8 cellular contexts compared by ENCODE assay signal in the genomic region with DNA sequence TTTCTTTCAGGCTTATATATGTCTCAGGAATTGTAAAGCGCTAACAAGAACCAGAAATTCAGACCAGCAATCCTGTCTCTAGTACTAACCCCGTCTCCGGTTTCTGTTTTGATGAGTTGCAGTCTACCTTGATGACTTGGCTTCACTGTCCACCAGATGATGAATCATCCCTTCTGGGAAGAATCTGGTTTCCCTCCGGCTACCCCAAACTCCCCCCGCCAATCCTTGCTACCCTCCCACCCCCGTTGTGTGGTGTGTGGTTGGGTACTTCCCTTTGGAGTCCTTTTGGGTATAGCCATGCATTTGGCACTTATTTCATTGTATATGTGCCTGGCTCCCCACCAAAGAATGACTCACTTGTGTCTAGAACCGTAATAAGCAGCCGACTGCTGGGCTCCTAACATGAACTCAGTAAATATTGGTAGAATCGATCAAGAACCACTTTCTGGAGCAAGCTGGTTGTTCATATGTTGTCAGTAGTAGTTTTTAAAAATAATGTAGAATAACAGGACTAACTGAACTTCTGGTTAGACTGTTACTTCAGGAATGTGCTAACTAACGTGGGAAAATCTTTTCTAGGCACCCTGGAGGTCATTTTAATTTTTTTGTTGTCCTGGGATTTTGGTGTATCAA. TPM values are rescaled to one million over a fixed set of nuclear protein-coding genes. Genes with fewer than 3 reads are reported as not detected.
DNase-seq lines count a peak whose midpoint lies in the region; ATAC-seq, FAIRE-seq and TF ChIP-seq lines count a peak whose summit lies in the region.

No MANE protein-coding gene starts in this region.

- H3K4me2 ChIP-seq in BLaER1 treated with 17β-estradiol and CSF1 and Interleukin-3, amounts not matched to agents 10 nM and 100 nM = peak overlapping the region in 8 of 11 experiments; percentile 2 to 86 (median 70); a peak in 14 of 22 replicates

- peak overlapping the region in 5 of 11 experiments; percentile 42 to 75 (median 65); a peak in 11 of 22 replicates for H3K27ac ChIP-seq in BLaER1 treated with 17β-estradiol and CSF1 and Interleukin-3, amounts not matched to agents 10 nM and 100 nM
- H3K27ac ChIP-seq in muscle layer of colon (ENCODE audit: low read depth, low read length) = peak overlapping the region; percentile 57

- peak overlapping the region in 4 of 11 experiments; percentile 28 to 59 (median 48); a peak in 6 of 22 replicates for H3K9ac ChIP-seq in BLaER1 treated with 17β-estradiol and CSF1 and Interleukin-3, amounts not matched to agents 10 nM and 100 nM
- H3K9ac ChIP-seq in muscle layer of colon (ENCODE audit: low read length) = no peak overlapping the region

- intact Hi-C loops in Right ventricle myocardium inferior (cut with DNase I) = loop anchor here (5.0 kb wide), 1 partner anchor 37 kb away; no protein-coding TSS in a partner anchor

- no peak overlapping the region for H3K4me3 ChIP-seq in BLaER1 treated with 17β-estradiol and CSF1 and Interleukin-3, amounts not matched to agents 10 nM and 100 nM
- no peak overlapping the region for H3K4me3 ChIP-seq in muscle layer of colon (ENCODE audit: low read depth in 1 of 2, low read length in 2 of 2)

- peaks cover 0 to 5% (median 0%) of the 10 kb centered on the region in 11 experiments; a peak in 3 of 22 replicates for H3K27me3 ChIP-seq in BLaER1 treated with 17β-estradiol and CSF1 and Interleukin-3, amounts not matched to agents 10 nM and 100 nM
- H3K27me3 ChIP-seq in muscle layer of colon (ENCODE audit: control insufficient read depth in 1 of 2, insufficient read depth in 2 of 2, low read length in 2 of 2) = no peaks in the 10 kb centered on the region

- peak; percentile 98 for DNase-seq in HT1080 (ENCODE audit: low read depth)
- peak; percentile 93 for DNase-seq in amniotic stem cell (lab: John Stamatoyannopoulos, UW)
- DNase-seq in 8988T = no peak
- no peak for DNase-seq in D721Med (ENCODE audit: insufficient read length, low spot score)
- no peak for DNase-seq in Right ventricle myocardium inferior (ENCODE audit: missing footprints)

- peaks cover 0 to 92% (median 35%) of the 10 kb centered on the region in 10 experiments; a peak in 14 of 20 replicates for H3K4me1 ChIP-seq in BLaER1 treated with 17β-estradiol and CSF1 and Interleukin-3, amounts not matched to agents 10 nM and 100 nM
- peaks cover 59% of the 10 kb centered on the region for H3K4me1 ChIP-seq in muscle layer of colon (ENCODE audit: insufficient read depth, low read length)

- TF ChIP-seq CTCF in D721Med (IDR thresholded peaks at IDR 0.05; ENCODE audit: insufficient read depth, missing control alignments) = no peak

- no peaks in the 10 kb centered on the region for H4K20me1 ChIP-seq in BLaER1 treated with 17β-estradiol and CSF1 and Interleukin-3, amounts not matched to agents 10 nM and 100 nM

- ATAC-seq in HG02642 (IDR thresholded peaks at IDR 0.05; ENCODE audit: poor library complexity, unreplicated experiment) (no peak), Right ventricle myocardium inferior (no peak)

- no peak for FAIRE-seq in D721Med (lab: Jason Lieb, UNC)

- no peaks in the 10 kb centered on the region for H3K36me3 ChIP-seq in BLaER1 treated with 17β-estradiol and CSF1 and Interleukin-3, amounts not matched to agents 10 nM and 100 nM
- H3K36me3 ChIP-seq in muscle layer of colon (ENCODE audit: insufficient read depth, low read length) = no peaks in the 10 kb centered on the region

- no peaks in the 10 kb centered on the region; a peak in 1 of 22 replicates for H3K9me3 ChIP-seq in BLaER1 treated with 17β-estradiol and CSF1 and Interleukin-3, amounts not matched to agents 10 nM and 100 nM (replicated peaks in 1 of 11)
- H3K9me3 ChIP-seq in muscle layer of colon (ENCODE audit: low read length) = no peaks in the 10 kb centered on the region

RNA-seq across cellular contexts. Expression of gene TGFBI, which starts 8.3 kb away (rescaled TPM):
- total RNA-seq in HT1080 (2014; rRNA removed; shearing (Covaris generic)) = 34.9 and 56.4 TPM in 2 replicates
- polyA plus RNA-seq in HT1080 (2015; cell fraction: cytosol; rRNA removed) = 170 and 171 TPM in 2 replicates
- polyA plus RNA-seq in HT1080 (2015; cell fraction: nucleus; rRNA removed) = 147 and 174 TPM in 2 replicates
- 66.5 TPM for total RNA-seq in Right ventricle myocardium inferior

Comparison
In these comparisons a context has a peak if more than half of its experiments do, and no peak if none do; other contexts are left out.
1. DNase-seq: peak in HT1080 (single experiment) and amniotic stem cell (single experiment); none in 8988T (single experiment), D721Med (single experiment) and Right ventricle myocardium inferior (single experiment).